1 cellular context compared by ENCODE assay signal in the genomic region with DNA sequence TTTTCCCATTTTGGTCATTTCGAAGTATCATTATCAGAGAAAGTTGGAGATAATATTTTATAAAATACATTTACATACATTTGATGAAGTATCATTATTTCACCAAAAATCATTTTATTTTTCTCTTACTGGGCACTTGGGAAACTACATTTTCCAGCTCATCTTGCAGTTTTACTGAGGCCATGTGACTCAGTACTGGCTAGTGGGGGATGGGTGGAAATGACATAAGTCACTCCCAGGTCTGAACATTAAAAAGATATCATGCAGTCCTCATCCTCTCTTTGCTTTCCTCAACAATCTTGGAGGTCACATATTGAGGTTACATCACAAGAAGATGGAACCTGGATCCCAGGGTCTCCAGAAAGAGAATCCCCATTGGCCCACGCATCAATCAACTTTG.
TF ChIP-seq lines count a peak whose summit lies in the region.

No MANE protein-coding gene starts in this region.

TF ChIP-seq in K562, 482 proteins besides CTCF, POLR2A, EP300 and RAD21 (continued from another document):
- TF ChIP-seq, protein P1, sequence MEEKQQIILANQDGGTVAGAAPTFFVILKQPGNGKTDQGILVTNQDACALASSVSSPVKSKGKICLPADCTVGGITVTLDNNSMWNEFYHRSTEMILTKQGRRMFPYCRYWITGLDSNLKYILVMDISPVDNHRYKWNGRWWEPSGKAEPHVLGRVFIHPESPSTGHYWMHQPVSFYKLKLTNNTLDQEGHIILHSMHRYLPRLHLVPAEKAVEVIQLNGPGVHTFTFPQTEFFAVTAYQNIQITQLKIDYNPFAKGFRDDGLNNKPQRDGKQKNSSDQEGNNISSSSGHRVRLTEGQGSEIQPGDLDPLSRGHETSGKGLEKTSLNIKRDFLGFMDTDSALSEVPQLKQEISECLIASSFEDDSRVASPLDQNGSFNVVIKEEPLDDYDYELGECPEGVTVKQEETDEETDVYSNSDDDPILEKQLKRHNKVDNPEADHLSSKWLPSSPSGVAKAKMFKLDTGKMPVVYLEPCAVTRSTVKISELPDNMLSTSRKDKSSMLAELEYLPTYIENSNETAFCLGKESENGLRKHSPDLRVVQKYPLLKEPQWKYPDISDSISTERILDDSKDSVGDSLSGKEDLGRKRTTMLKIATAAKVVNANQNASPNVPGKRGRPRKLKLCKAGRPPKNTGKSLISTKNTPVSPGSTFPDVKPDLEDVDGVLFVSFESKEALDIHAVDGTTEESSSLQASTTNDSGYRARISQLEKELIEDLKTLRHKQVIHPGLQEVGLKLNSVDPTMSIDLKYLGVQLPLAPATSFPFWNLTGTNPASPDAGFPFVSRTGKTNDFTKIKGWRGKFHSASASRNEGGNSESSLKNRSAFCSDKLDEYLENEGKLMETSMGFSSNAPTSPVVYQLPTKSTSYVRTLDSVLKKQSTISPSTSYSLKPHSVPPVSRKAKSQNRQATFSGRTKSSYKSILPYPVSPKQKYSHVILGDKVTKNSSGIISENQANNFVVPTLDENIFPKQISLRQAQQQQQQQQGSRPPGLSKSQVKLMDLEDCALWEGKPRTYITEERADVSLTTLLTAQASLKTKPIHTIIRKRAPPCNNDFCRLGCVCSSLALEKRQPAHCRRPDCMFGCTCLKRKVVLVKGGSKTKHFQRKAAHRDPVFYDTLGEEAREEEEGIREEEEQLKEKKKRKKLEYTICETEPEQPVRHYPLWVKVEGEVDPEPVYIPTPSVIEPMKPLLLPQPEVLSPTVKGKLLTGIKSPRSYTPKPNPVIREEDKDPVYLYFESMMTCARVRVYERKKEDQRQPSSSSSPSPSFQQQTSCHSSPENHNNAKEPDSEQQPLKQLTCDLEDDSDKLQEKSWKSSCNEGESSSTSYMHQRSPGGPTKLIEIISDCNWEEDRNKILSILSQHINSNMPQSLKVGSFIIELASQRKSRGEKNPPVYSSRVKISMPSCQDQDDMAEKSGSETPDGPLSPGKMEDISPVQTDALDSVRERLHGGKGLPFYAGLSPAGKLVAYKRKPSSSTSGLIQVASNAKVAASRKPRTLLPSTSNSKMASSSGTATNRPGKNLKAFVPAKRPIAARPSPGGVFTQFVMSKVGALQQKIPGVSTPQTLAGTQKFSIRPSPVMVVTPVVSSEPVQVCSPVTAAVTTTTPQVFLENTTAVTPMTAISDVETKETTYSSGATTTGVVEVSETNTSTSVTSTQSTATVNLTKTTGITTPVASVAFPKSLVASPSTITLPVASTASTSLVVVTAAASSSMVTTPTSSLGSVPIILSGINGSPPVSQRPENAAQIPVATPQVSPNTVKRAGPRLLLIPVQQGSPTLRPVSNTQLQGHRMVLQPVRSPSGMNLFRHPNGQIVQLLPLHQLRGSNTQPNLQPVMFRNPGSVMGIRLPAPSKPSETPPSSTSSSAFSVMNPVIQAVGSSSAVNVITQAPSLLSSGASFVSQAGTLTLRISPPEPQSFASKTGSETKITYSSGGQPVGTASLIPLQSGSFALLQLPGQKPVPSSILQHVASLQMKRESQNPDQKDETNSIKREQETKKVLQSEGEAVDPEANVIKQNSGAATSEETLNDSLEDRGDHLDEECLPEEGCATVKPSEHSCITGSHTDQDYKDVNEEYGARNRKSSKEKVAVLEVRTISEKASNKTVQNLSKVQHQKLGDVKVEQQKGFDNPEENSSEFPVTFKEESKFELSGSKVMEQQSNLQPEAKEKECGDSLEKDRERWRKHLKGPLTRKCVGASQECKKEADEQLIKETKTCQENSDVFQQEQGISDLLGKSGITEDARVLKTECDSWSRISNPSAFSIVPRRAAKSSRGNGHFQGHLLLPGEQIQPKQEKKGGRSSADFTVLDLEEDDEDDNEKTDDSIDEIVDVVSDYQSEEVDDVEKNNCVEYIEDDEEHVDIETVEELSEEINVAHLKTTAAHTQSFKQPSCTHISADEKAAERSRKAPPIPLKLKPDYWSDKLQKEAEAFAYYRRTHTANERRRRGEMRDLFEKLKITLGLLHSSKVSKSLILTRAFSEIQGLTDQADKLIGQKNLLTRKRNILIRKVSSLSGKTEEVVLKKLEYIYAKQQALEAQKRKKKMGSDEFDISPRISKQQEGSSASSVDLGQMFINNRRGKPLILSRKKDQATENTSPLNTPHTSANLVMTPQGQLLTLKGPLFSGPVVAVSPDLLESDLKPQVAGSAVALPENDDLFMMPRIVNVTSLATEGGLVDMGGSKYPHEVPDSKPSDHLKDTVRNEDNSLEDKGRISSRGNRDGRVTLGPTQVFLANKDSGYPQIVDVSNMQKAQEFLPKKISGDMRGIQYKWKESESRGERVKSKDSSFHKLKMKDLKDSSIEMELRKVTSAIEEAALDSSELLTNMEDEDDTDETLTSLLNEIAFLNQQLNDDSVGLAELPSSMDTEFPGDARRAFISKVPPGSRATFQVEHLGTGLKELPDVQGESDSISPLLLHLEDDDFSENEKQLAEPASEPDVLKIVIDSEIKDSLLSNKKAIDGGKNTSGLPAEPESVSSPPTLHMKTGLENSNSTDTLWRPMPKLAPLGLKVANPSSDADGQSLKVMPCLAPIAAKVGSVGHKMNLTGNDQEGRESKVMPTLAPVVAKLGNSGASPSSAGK (IDR thresholded peaks at IDR 0.05): peak; percentile 46; the same call in 1 of the 2 replicates
- TF ChIP-seq, protein P2, sequence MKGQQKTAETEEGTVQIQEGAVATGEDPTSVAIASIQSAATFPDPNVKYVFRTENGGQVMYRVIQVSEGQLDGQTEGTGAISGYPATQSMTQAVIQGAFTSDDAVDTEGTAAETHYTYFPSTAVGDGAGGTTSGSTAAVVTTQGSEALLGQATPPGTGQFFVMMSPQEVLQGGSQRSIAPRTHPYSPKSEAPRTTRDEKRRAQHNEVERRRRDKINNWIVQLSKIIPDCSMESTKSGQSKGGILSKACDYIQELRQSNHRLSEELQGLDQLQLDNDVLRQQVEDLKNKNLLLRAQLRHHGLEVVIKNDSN (CRISPR knock-in tag; IDR thresholded peaks at IDR 0.05): peak; percentile 63
- TF ChIP-seq DMBX1 (CRISPR knock-in tag; IDR thresholded peaks at IDR 0.05; ENCODE audit: borderline replicate concordance) (peak; percentile 30; the same call in 1 of the 2 replicates), CBFA2T2 (conservative IDR thresholded peaks at IDR 0.05) (0 out of 2 replicates have a peak, but pooled peaks have one; percentile 13), ATF7 (IDR thresholded peaks at IDR 0.05) (peak; percentile 35; the same call in 1 of the 2 replicates), SMAD4 (CRISPR knock-in tag; conservative IDR thresholded peaks at IDR 0.05) (0 out of 2 replicates have a peak, but pooled peaks have one; percentile 34), CBX3 (IDR thresholded peaks at IDR 0.05; ENCODE audit: borderline replicate concordance in 1 of 2, low read length in 2 of 2) (peak in 1 of 2 experiments; percentile 73; a peak in 1 of 3 replicates), CHD2 (IDR thresholded peaks at IDR 0.05; ENCODE audit: low read depth, low read length) (peak; percentile 28; the same call in 1 of the 2 replicates), MYC (IDR thresholded peaks at IDR 0.05; ENCODE audit: low read depth, low read length) (peak; percentile 64; the same call in 1 of the 2 replicates), MYC (CRISPR knock-in tag; IDR thresholded peaks at IDR 0.05; ENCODE audit: borderline replicate concordance, low read depth) (no peak), RFX1 (IDR thresholded peaks at IDR 0.05) (no peak), FOSL1 (tag; conservative IDR thresholded peaks at IDR 0.05) (peak; percentile 59), PRPF4 (IDR thresholded peaks at IDR 0.05; ENCODE audit: insufficient read depth, low read depth, low read length, poor library complexity, severe bottlenecking) (no peak), ZNF696 (CRISPR knock-in tag; conservative IDR thresholded peaks at IDR 0.05) (no peak), CEBPB (tag; IDR thresholded peaks at IDR 0.05) (0 out of 2 replicates have a peak, but pooled peaks have one; percentile 7), L3MBTL2 (IDR thresholded peaks at IDR 0.05) (peak; percentile 40; the same call in 1 of the 2 replicates), RAD51 (IDR thresholded peaks at IDR 0.05; ENCODE audit: borderline replicate concordance, low read depth) (peak; percentile 78), HCFC1 (IDR thresholded peaks at IDR 0.05; ENCODE audit: low read depth, low read length) (0 out of 2 replicates have a peak, but pooled peaks have one; percentile 12), CREM (IDR thresholded peaks at IDR 0.05; ENCODE audit: low read depth) (peak; percentile 22; the same call in 1 of the 2 replicates)
- TF ChIP-seq, protein P3, sequence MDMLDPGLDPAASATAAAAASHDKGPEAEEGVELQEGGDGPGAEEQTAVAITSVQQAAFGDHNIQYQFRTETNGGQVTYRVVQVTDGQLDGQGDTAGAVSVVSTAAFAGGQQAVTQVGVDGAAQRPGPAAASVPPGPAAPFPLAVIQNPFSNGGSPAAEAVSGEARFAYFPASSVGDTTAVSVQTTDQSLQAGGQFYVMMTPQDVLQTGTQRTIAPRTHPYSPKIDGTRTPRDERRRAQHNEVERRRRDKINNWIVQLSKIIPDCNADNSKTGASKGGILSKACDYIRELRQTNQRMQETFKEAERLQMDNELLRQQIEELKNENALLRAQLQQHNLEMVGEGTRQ (CRISPR knock-in tag; IDR thresholded peaks at IDR 0.05): peak; percentile 83
- TF ChIP-seq, protein P4, sequence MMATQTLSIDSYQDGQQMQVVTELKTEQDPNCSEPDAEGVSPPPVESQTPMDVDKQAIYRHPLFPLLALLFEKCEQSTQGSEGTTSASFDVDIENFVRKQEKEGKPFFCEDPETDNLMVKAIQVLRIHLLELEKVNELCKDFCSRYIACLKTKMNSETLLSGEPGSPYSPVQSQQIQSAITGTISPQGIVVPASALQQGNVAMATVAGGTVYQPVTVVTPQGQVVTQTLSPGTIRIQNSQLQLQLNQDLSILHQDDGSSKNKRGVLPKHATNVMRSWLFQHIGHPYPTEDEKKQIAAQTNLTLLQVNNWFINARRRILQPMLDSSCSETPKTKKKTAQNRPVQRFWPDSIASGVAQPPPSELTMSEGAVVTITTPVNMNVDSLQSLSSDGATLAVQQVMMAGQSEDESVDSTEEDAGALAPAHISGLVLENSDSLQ (IDR thresholded peaks at IDR 0.05): no peak
- TF ChIP-seq, protein P5, sequence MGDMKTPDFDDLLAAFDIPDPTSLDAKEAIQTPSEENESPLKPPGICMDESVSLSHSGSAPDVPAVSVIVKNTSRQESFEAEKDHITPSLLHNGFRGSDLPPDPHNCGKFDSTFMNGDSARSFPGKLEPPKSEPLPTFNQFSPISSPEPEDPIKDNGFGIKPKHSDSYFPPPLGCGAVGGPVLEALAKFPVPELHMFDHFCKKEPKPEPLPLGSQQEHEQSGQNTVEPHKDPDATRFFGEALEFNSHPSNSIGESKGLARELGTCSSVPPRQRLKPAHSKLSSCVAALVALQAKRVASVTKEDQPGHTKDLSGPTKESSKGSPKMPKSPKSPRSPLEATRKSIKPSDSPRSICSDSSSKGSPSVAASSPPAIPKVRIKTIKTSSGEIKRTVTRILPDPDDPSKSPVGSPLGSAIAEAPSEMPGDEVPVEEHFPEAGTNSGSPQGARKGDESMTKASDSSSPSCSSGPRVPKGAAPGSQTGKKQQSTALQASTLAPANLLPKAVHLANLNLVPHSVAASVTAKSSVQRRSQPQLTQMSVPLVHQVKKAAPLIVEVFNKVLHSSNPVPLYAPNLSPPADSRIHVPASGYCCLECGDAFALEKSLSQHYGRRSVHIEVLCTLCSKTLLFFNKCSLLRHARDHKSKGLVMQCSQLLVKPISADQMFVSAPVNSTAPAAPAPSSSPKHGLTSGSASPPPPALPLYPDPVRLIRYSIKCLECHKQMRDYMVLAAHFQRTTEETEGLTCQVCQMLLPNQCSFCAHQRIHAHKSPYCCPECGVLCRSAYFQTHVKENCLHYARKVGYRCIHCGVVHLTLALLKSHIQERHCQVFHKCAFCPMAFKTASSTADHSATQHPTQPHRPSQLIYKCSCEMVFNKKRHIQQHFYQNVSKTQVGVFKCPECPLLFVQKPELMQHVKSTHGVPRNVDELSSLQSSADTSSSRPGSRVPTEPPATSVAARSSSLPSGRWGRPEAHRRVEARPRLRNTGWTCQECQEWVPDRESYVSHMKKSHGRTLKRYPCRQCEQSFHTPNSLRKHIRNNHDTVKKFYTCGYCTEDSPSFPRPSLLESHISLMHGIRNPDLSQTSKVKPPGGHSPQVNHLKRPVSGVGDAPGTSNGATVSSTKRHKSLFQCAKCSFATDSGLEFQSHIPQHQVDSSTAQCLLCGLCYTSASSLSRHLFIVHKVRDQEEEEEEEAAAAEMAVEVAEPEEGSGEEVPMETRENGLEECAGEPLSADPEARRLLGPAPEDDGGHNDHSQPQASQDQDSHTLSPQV (IDR thresholded peaks at IDR 0.05): peak; percentile 65
- TF ChIP-seq, protein P6, sequence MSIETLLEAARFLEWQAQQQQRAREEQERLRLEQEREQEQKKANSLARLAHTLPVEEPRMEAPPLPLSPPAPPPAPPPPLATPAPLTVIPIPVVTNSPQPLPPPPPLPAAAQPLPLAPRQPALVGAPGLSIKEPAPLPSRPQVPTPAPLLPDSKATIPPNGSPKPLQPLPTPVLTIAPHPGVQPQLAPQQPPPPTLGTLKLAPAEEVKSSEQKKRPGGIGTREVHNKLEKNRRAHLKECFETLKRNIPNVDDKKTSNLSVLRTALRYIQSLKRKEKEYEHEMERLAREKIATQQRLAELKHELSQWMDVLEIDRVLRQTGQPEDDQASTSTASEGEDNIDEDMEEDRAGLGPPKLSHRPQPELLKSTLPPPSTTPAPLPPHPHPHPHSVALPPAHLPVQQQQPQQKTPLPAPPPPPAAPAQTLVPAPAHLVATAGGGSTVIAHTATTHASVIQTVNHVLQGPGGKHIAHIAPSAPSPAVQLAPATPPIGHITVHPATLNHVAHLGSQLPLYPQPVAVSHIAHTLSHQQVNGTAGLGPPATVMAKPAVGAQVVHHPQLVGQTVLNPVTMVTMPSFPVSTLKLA (conservative IDR thresholded peaks at IDR 0.05): 0 out of 4 replicates have a peak, but pooled peaks of 1 of the 2 experiments have one; percentile 17
- TF ChIP-seq, protein P7, sequence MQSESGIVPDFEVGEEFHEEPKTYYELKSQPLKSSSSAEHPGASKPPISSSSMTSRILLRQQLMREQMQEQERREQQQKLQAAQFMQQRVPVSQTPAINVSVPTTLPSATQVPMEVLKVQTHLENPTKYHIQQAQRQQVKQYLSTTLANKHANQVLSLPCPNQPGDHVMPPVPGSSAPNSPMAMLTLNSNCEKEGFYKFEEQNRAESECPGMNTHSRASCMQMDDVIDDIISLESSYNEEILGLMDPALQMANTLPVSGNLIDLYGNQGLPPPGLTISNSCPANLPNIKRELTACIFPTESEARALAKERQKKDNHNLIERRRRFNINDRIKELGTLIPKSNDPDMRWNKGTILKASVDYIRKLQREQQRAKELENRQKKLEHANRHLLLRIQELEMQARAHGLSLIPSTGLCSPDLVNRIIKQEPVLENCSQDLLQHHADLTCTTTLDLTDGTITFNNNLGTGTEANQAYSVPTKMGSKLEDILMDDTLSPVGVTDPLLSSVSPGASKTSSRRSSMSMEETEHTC (IDR thresholded peaks at IDR 0.05): peak; percentile 63
- TF ChIP-seq, protein P8, sequence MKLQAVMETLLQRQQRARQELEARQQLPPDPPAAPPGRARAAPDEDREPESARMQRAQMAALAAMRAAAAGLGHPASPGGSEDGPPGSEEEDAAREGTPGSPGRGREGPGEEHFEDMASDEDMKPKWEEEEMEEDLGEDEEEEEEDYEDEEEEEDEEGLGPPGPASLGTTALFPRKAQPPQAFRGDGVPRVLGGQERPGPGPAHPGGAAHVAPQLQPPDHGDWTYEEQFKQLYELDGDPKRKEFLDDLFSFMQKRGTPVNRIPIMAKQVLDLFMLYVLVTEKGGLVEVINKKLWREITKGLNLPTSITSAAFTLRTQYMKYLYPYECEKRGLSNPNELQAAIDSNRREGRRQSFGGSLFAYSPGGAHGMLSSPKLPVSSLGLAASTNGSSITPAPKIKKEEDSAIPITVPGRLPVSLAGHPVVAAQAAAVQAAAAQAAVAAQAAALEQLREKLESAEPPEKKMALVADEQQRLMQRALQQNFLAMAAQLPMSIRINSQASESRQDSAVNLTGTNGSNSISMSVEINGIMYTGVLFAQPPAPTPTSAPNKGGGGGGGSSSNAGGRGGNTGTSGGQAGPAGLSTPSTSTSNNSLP (IDR thresholded peaks at IDR 0.05; ENCODE audit: borderline replicate concordance, low read depth, low read length): 0 out of 2 replicates have a peak, but pooled peaks have one; percentile 22
